ENCODE assay signal across 2 cellular contexts in the genomic region with DNA sequence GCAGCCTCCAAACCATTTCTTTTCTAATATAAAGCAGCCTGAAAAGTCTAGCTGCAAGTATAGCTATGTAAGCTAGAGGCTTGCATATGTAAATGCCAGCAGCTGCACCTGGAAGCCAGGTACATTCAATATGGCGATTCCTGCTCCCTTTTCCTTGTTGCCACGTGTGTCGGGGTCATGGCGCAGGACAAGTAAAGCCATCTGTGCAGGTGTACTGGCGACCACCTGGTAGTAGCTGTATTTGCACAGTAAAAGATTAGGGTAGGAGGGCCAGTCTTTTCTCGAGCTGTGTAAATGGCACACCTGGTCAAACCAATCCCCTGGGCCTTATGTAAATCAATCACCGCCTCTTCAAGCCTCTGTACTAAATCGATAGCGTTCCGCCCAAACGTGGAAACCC.
TF ChIP-seq lines count a peak whose summit lies in the region.

No MANE protein-coding gene starts in this region.

TF ChIP-seq in IMR-90, 13 proteins besides CTCF, POLR2A, EP300 and RAD21:
- TF ChIP-seq MAZ (IDR thresholded peaks at IDR 0.05; ENCODE audit: borderline replicate concordance, low read depth, low read length) (no peak), CHD1 (IDR thresholded peaks at IDR 0.05; ENCODE audit: low read depth, low read length) (no peak), MAFK (IDR thresholded peaks at IDR 0.05; ENCODE audit: low read depth, low read length) (no peak)

TF ChIP-seq in H1, 55 proteins besides CTCF, POLR2A, EP300 and RAD21:
- TF ChIP-seq, protein P1, sequence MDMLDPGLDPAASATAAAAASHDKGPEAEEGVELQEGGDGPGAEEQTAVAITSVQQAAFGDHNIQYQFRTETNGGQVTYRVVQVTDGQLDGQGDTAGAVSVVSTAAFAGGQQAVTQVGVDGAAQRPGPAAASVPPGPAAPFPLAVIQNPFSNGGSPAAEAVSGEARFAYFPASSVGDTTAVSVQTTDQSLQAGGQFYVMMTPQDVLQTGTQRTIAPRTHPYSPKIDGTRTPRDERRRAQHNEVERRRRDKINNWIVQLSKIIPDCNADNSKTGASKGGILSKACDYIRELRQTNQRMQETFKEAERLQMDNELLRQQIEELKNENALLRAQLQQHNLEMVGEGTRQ (IDR thresholded peaks at IDR 0.05; ENCODE audit: low read length), result no peak
- TF ChIP-seq TCF12 (IDR thresholded peaks at IDR 0.05; ENCODE audit: low read depth, low read length) (peak; percentile 87), YY1 (IDR thresholded peaks at IDR 0.05; ENCODE audit: low read depth, low read length) (peak; percentile 78; the same call in 1 of the 2 replicates), RXRA (IDR thresholded peaks at IDR 0.05; ENCODE audit: insufficient read depth, low read depth, low read length) (no peak), BACH1 (IDR thresholded peaks at IDR 0.05; ENCODE audit: low read length) (no peak), FOSL1 (IDR thresholded peaks at IDR 0.05; ENCODE audit: insufficient read depth, low read depth, low read length) (no peak)
- TF ChIP-seq, protein P2, sequence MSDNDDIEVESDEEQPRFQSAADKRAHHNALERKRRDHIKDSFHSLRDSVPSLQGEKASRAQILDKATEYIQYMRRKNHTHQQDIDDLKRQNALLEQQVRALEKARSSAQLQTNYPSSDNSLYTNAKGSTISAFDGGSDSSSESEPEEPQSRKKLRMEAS (IDR thresholded peaks at IDR 0.05), result peak; percentile 58
- TF ChIP-seq, protein P3, sequence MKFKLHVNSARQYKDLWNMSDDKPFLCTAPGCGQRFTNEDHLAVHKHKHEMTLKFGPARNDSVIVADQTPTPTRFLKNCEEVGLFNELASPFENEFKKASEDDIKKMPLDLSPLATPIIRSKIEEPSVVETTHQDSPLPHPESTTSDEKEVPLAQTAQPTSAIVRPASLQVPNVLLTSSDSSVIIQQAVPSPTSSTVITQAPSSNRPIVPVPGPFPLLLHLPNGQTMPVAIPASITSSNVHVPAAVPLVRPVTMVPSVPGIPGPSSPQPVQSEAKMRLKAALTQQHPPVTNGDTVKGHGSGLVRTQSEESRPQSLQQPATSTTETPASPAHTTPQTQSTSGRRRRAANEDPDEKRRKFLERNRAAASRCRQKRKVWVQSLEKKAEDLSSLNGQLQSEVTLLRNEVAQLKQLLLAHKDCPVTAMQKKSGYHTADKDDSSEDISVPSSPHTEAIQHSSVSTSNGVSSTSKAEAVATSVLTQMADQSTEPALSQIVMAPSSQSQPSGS (IDR thresholded peaks at IDR 0.05; ENCODE audit: low read length), result no peak
- TF ChIP-seq, protein P4, sequence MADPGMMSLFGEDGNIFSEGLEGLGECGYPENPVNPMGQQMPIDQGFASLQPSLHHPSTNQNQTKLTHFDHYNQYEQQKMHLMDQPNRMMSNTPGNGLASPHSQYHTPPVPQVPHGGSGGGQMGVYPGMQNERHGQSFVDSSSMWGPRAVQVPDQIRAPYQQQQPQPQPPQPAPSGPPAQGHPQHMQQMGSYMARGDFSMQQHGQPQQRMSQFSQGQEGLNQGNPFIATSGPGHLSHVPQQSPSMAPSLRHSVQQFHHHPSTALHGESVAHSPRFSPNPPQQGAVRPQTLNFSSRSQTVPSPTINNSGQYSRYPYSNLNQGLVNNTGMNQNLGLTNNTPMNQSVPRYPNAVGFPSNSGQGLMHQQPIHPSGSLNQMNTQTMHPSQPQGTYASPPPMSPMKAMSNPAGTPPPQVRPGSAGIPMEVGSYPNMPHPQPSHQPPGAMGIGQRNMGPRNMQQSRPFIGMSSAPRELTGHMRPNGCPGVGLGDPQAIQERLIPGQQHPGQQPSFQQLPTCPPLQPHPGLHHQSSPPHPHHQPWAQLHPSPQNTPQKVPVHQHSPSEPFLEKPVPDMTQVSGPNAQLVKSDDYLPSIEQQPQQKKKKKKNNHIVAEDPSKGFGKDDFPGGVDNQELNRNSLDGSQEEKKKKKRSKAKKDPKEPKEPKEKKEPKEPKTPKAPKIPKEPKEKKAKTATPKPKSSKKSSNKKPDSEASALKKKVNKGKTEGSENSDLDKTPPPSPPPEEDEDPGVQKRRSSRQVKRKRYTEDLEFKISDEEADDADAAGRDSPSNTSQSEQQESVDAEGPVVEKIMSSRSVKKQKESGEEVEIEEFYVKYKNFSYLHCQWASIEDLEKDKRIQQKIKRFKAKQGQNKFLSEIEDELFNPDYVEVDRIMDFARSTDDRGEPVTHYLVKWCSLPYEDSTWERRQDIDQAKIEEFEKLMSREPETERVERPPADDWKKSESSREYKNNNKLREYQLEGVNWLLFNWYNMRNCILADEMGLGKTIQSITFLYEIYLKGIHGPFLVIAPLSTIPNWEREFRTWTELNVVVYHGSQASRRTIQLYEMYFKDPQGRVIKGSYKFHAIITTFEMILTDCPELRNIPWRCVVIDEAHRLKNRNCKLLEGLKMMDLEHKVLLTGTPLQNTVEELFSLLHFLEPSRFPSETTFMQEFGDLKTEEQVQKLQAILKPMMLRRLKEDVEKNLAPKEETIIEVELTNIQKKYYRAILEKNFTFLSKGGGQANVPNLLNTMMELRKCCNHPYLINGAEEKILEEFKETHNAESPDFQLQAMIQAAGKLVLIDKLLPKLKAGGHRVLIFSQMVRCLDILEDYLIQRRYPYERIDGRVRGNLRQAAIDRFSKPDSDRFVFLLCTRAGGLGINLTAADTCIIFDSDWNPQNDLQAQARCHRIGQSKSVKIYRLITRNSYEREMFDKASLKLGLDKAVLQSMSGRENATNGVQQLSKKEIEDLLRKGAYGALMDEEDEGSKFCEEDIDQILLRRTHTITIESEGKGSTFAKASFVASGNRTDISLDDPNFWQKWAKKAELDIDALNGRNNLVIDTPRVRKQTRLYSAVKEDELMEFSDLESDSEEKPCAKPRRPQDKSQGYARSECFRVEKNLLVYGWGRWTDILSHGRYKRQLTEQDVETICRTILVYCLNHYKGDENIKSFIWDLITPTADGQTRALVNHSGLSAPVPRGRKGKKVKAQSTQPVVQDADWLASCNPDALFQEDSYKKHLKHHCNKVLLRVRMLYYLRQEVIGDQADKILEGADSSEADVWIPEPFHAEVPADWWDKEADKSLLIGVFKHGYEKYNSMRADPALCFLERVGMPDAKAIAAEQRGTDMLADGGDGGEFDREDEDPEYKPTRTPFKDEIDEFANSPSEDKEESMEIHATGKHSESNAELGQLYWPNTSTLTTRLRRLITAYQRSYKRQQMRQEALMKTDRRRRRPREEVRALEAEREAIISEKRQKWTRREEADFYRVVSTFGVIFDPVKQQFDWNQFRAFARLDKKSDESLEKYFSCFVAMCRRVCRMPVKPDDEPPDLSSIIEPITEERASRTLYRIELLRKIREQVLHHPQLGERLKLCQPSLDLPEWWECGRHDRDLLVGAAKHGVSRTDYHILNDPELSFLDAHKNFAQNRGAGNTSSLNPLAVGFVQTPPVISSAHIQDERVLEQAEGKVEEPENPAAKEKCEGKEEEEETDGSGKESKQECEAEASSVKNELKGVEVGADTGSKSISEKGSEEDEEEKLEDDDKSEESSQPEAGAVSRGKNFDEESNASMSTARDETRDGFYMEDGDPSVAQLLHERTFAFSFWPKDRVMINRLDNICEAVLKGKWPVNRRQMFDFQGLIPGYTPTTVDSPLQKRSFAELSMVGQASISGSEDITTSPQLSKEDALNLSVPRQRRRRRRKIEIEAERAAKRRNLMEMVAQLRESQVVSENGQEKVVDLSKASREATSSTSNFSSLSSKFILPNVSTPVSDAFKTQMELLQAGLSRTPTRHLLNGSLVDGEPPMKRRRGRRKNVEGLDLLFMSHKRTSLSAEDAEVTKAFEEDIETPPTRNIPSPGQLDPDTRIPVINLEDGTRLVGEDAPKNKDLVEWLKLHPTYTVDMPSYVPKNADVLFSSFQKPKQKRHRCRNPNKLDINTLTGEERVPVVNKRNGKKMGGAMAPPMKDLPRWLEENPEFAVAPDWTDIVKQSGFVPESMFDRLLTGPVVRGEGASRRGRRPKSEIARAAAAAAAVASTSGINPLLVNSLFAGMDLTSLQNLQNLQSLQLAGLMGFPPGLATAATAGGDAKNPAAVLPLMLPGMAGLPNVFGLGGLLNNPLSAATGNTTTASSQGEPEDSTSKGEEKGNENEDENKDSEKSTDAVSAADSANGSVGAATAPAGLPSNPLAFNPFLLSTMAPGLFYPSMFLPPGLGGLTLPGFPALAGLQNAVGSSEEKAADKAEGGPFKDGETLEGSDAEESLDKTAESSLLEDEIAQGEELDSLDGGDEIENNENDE (IDR thresholded peaks at IDR 0.05; ENCODE audit: insufficient replicate concordance, low read length), result no peak
- TF ChIP-seq, protein P5, sequence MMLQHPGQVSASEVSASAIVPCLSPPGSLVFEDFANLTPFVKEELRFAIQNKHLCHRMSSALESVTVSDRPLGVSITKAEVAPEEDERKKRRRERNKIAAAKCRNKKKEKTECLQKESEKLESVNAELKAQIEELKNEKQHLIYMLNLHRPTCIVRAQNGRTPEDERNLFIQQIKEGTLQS (IDR thresholded peaks at IDR 0.05; ENCODE audit: insufficient read depth, low read depth, low read length), result no peak
- TF ChIP-seq, protein P6, sequence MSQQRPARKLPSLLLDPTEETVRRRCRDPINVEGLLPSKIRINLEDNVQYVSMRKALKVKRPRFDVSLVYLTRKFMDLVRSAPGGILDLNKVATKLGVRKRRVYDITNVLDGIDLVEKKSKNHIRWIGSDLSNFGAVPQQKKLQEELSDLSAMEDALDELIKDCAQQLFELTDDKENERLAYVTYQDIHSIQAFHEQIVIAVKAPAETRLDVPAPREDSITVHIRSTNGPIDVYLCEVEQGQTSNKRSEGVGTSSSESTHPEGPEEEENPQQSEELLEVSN (IDR thresholded peaks at IDR 0.05), result 0 out of 2 replicates have a peak, but pooled peaks have one; percentile 40
TF ChIP-seq in H1: peak in this region for 4.
